Comparison of ENCODE assay signal across 21 cellular contexts in genomic region chr1:199121047-199121446, GRCh38.
"Had no signal": no experiment of that assay in that cellular context is flagged by ENCODE, and none has a peak within 500 bp of the region (broad histone marks: within the 10 kb centered on the region; RNA-seq: fewer than 3 reads in every experiment).

No MANE protein-coding gene starts in this region.

- ATAC-seq: effector memory CD8-positive, alpha-beta T cell; natural killer cell; psoas muscle; right cardiac atrium; stimulated activated memory B cell treated with anti-CD40 and anti-IgM and Interleukin-4, amounts not matched to agents 10 μg/mL and 1 μg/mL and 100 μg/mL, for 72 hours; stimulated activated naive CD8-positive, alpha-beta T cell treated with anti-CD3 and anti-CD28 coated beads, Interleukin-15, Interleukin-2, amounts not matched to agents 100 U/mL and 50 U/mL, for 24 hours had no signal

- DNase-seq: cortex of kidney; effector memory CD8-positive, alpha-beta T cell; erythroblast; esophagus squamous epithelium; hypothalamus; immature natural killer cell; natural killer cell; occipital lobe; ovary; posterior cingulate gyrus; psoas muscle; right cardiac atrium; sigmoid colon; spleen; stimulated activated CD4-positive, alpha-beta T cell treated with anti-CD3 and anti-CD28 coated beads, Interleukin-4, amount 100 ng/mL, for 4 hours; stimulated activated naive CD8-positive, alpha-beta T cell treated with anti-CD3 and anti-CD28 coated beads, Interleukin-15, Interleukin-2, amounts not matched to agents 100 U/mL and 50 U/mL, for 24 hours; substantia nigra; testis; tibial artery had no signal

- H3K9me3 ChIP-seq: esophagus squamous epithelium, ovary, psoas muscle, sigmoid colon, spleen, testis, tibial artery had no signal

- H3K4me3 ChIP-seq: esophagus squamous epithelium, lung, ovary, psoas muscle, sigmoid colon, spleen, testis, tibial artery had no signal

- H3K27ac ChIP-seq: esophagus squamous epithelium, ovary, psoas muscle, sigmoid colon, spleen, testis, tibial artery had no signal

- H3K36me3 ChIP-seq: esophagus squamous epithelium, ovary, sigmoid colon, spleen, tibial artery had no signal
